Comparison of ENCODE assay signal across 12 cellular contexts in genomic region chr1:112937070-112937469, GRCh38. TPM values are rescaled to one million over a fixed set of nuclear protein-coding genes. Genes with fewer than 3 reads are reported as not detected.
A peak's percentile ranks its signal among the peaks of the same experiment; 100 is the strongest.
DNase-seq lines count a peak whose midpoint lies in the region; ATAC-seq and TF ChIP-seq lines count a peak whose summit lies in the region.
"Had no signal": no experiment of that assay in that cellular context is flagged by ENCODE, and none has a peak within 500 bp of the region (broad histone marks: within the 10 kb centered on the region; RNA-seq: fewer than 3 reads in every experiment).

No MANE protein-coding gene starts in this region.

- H3K9me3 Mint-ChIP-seq in chondrocyte (ENCODE audit: low read depth): no peaks in the 10 kb centered on the region

- H3K4me3 ChIP-seq in GM12865 (ENCODE audit: low read depth, low read length) (peak overlapping the region; percentile 31; the same call in 1 of the 2 replicates), Loucy (ENCODE audit: low read length, poor library complexity, severe bottlenecking) (no peak overlapping the region)
- H3K4me3 ChIP-seq: testis had no signal

- peaks cover 22% of the 10 kb centered on the region for H3K4me1 ChIP-seq in Loucy (ENCODE audit: insufficient read depth, low read length, poor library complexity, severe bottlenecking)
- H3K4me1 ChIP-seq: testis had no signal

- DNase-seq in GM12865 (ENCODE audit: low read depth) (no peak), chondrocyte (ENCODE audit: low spot score) (no peak), omental fat pad (ENCODE audit: low spot score) (no peak), occipital lobe (lab: John Stamatoyannopoulos, UW) (no peak), AG08395 (ENCODE audit: low spot score) (no peak), NCI-H1105 (lab: John Stamatoyannopoulos, UW) (no peak)
- DNase-seq: erythroblast; KBM-7; stimulated activated CD4-positive, alpha-beta T cell treated with anti-CD3 and anti-CD28 coated beads, Interleukin-4, amount 100 ng/mL, for 24 hours; testis had no signal

- 0 out of 2 replicates have a peak, but pooled peaks cover under 1% of the 10 kb centered on the region for H3K36me3 ChIP-seq in Loucy (ENCODE audit: insufficient read depth, low read length)

- peak overlapping the region; percentile 33 for H3K9ac ChIP-seq in Loucy (ENCODE audit: low read depth, low read length, poor library complexity, severe bottlenecking)

- H2AFZ ChIP-seq in Loucy (ENCODE audit: low read length): no peak overlapping the region

- no peaks in the 10 kb centered on the region for H3K27me3 Mint-ChIP-seq in chondrocyte (ENCODE audit: low read depth)

- H3K4me1 Mint-ChIP-seq in chondrocyte (ENCODE audit: low read depth): peaks cover 45% of the 10 kb centered on the region

- no peaks in the 10 kb centered on the region for H3F3A ChIP-seq in Loucy (ENCODE audit: low read depth)

- no peaks in the 10 kb centered on the region for H3K27me3 ChIP-seq in Loucy (ENCODE audit: insufficient read depth, low read length, poor library complexity, severe bottlenecking)
- H3K27me3 ChIP-seq: testis had no signal

- H4K20me1 ChIP-seq in Loucy (ENCODE audit: insufficient read depth, low read length, poor library complexity, severe bottlenecking): peaks cover 25% of the 10 kb centered on the region

- H3K4me2 ChIP-seq in Loucy (ENCODE audit: low read depth, low read length, poor library complexity, severe bottlenecking): peak overlapping the region; percentile 28

- H3K9me2 ChIP-seq in Loucy (replicated peaks; ENCODE audit: low read depth, low read length): no peaks in the 10 kb centered on the region

- no peaks in the 10 kb centered on the region for H3K9me3 ChIP-seq in Loucy (ENCODE audit: insufficient read depth, low read depth, low read length)
- H3K9me3 ChIP-seq: testis had no signal

- H3K79me2 ChIP-seq in Loucy (ENCODE audit: insufficient read depth, low read length): peaks cover 90% of the 10 kb centered on the region

- no peak for TF ChIP-seq CTCF in GM12865 (IDR thresholded peaks at IDR 0.05; ENCODE audit: insufficient read depth, low read depth, low read length, missing control alignments)
- no peak for TF ChIP-seq CTCF in Loucy (conservative IDR thresholded peaks at IDR 0.05; ENCODE audit: low read length)
- no peak for TF ChIP-seq CTCF in chondrocyte (IDR thresholded peaks at IDR 0.05)
- TF ChIP-seq CTCF in omental fat pad (IDR thresholded peaks at IDR 0.05): no peak

- H3K4me3 Mint-ChIP-seq in chondrocyte (ENCODE audit: unreplicated experiment): no peak overlapping the region

- ATAC-seq in omental fat pad (ENCODE audit: low FRiP score): peak; percentile 69
- no peak for ATAC-seq in HG02938 (IDR thresholded peaks at IDR 0.05; ENCODE audit: unreplicated experiment)

- H3K27ac Mint-ChIP-seq in chondrocyte (ENCODE audit: unreplicated experiment): peak overlapping the region; percentile 97

- no peaks in the 10 kb centered on the region for H3K36me3 Mint-ChIP-seq in chondrocyte (ENCODE audit: low read depth)

RNA-seq across cellular contexts. Expression of gene SLC16A1, which starts 18.9 kb away (rescaled TPM):
- total RNA-seq in chondrocyte (58.1 to 68.1 TPM (median 63.1 TPM) in 3 replicates), omental fat pad (100 to 1,000 TPM in 2 of 4 donors, 10 to 100 TPM in 2; 15.1 to 125 (median 78.3) TPM), occipital lobe (82.2 TPM)
